29 cellular contexts compared by ENCODE assay signal in genomic region chr2:188256420-188256819, GRCh38. TPM values are rescaled to one million over a fixed set of nuclear protein-coding genes. Genes with fewer than 3 reads are reported as not detected.
"Had no signal": no experiment of that assay in that cellular context is flagged by ENCODE, and none has a peak within 500 bp of the region (broad histone marks: within the 10 kb centered on the region; RNA-seq: fewer than 3 reads in every experiment).

No MANE protein-coding gene starts in this region.

- H3K4me1 ChIP-seq: esophagus muscularis mucosa, foreskin keratinocyte, gastrocnemius medialis, heart left ventricle had no signal

- DNase-seq: activated B cell treated with CpG ODN at 0.5 μM for 24 hours; activated CD4-positive, alpha-beta T cell treated with anti-CD3 and anti-CD28 coated beads for 48 hours; activated CD4-positive, alpha-beta T cell treated with anti-CD3 and anti-CD28 coated beads, Interleukin-2, amount 50 U/mL, for 1 hour; activated CD4-positive, alpha-beta T cell treated with anti-CD3 and anti-CD28 coated beads, Interleukin-2, amount 50 U/mL, for 48 hours; activated CD8-positive, alpha-beta memory T cell treated with anti-CD3 and anti-CD28 coated beads for 24 hours; activated CD8-positive, alpha-beta T cell treated with anti-CD3 and anti-CD28 coated beads for 36 hours; activated effector memory CD4-positive, alpha-beta T cell treated with Interleukin-2 at 50 U/mL for 16 hours; activated gamma-delta T cell treated with Interleukin-2 at 50 U/mL for 16 hours; activated naive CD4-positive, alpha-beta T cell treated with anti-CD3 and anti-CD28 coated beads, Interleukin-2, amount 50 U/mL, for 16 hours; activated naive CD4-positive, alpha-beta T cell treated with Interleukin-2 at 50 U/mL for 16 hours; activated T-cell treated with anti-CD3 and anti-CD28 coated beads, Interleukin-2, amount 50 U/mL, for 4 hours; amniotic stem cell; anterior cingulate cortex; brain microvascular endothelial cell; cortex of kidney; dermis blood vessel endothelial cell; effector CD4-positive, alpha-beta T cell; effector memory CD8-positive, alpha-beta T cell; erythroblast; foreskin keratinocyte; gastrocnemius medialis; glutamatergic neuron; heart left ventricle; T-helper 17 cell; T1000; WERI-Rb-1 had no signal

- H3K27ac ChIP-seq: brain microvascular endothelial cell, esophagus muscularis mucosa, foreskin keratinocyte, gastrocnemius medialis, heart left ventricle, WERI-Rb-1 had no signal

- ATAC-seq: activated CD4-positive, CD25-positive, alpha-beta regulatory T cell treated with anti-CD3 and anti-CD28 coated beads, Interleukin-2, amount 50 U/mL, for 24 hours; activated CD8-positive, alpha-beta T cell treated with anti-CD3 and anti-CD28 coated beads for 36 hours; activated T-cell treated with anti-CD3 and anti-CD28 coated beads, Interleukin-2, amount 50 U/mL, for 4 hours; activated T-helper 17 cell treated with anti-CD3 and anti-CD28 coated beads, Interleukin-2, amount 50 U/mL, for 72 hours; effector memory CD8-positive, alpha-beta T cell; foreskin keratinocyte; gastrocnemius medialis; heart left ventricle; T-helper 17 cell had no signal

- H3K9me3 ChIP-seq: esophagus muscularis mucosa, gastrocnemius medialis had no signal

- H3K36me3 ChIP-seq: brain microvascular endothelial cell, esophagus muscularis mucosa, gastrocnemius medialis, heart left ventricle, WERI-Rb-1 had no signal

- H3K27me3 ChIP-seq: brain microvascular endothelial cell, esophagus muscularis mucosa, foreskin keratinocyte, gastrocnemius medialis, heart left ventricle had no signal

- H3K4me3 ChIP-seq: esophagus muscularis mucosa, gastrocnemius medialis, heart left ventricle had no signal

RNA-seq across cellular contexts. Expression of gene GULP1, which starts 35.3 kb away (rescaled TPM):
- total RNA-seq: activated B cell treated with CpG ODN at 0.5 μM for 24 hours; activated CD8-positive, alpha-beta T cell treated with anti-CD3 and anti-CD28 coated beads for 36 hours; activated T-helper 17 cell treated with anti-CD3 and anti-CD28 coated beads, Interleukin-2, amount 50 U/mL, for 72 hours; T-helper 17 cell had no signal
